Comparison of ENCODE assay signal across 22 cellular contexts in the genomic region with DNA sequence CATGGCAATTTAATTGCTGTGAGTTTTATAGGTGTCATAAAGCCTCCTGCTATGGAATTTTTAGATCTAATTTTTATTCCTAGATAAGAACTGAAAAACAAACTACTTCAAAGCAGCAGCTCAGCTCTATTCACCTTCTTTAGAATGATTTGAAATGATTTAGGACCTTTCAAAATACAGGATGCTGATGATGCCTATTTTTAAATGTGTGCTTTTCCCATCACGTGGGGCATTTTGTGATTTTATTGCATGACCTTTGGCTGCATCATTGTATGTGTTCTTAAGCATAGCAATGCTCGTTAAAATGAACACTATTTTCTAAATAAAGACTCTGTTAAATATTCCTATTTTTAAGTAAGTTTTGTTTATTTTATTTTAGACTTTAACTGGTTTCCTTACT.
"Had no signal": no experiment of that assay in that cellular context is flagged by ENCODE, and none has a peak within 500 bp of the region (broad histone marks: within the 10 kb centered on the region; RNA-seq: fewer than 3 reads in every experiment).

No MANE protein-coding gene starts in this region.

- H3K27ac ChIP-seq: left lung, ovary, right atrium auricular region, right lobe of liver, stomach, testis, thyroid gland, transverse colon, upper lobe of left lung, vagina had no signal

- H3K4me1 ChIP-seq: left lung, right atrium auricular region, right lobe of liver, stomach, thyroid gland, transverse colon, upper lobe of left lung, vagina had no signal

- DNase-seq: hippocampal formation; islet precursor cell; left lung; mesendoderm; naive thymus-derived CD4-positive, alpha-beta T cell; ovary; right lobe of liver; stimulated activated CD4-positive, alpha-beta T cell treated with anti-CD3 and anti-CD28 coated beads, Interleukin-12 subunit alpha, Interleukin-12 subunit beta, amount 100 ng/mL, for 4 hours; stimulated activated CD4-positive, alpha-beta T cell treated with anti-CD3 and anti-CD28 coated beads, Interleukin-15, amount 100 ng/mL, for 24 hours; stimulated activated CD4-positive, alpha-beta T cell treated with anti-CD3 and anti-CD28 coated beads, Interleukin-2, amount 100 ng/mL, for 24 hours; stimulated activated CD4-positive, alpha-beta T cell treated with anti-CD3 and anti-CD28 coated beads, Interleukin-4, amount 100 ng/mL, for 1 hour; stimulated activated naive B cell treated with anti-CD40 and anti-IgM and Interleukin-4, amounts not matched to agents 10 μg/mL and 1 μg/mL and 100 μg/mL, for 72 hours; stimulated activated naive CD8-positive, alpha-beta T cell treated with anti-CD3 and anti-CD28 coated beads, Interleukin-15, Interleukin-2, amounts not matched to agents 100 U/mL and 50 U/mL, for 24 hours; stomach; testis; thyroid gland; transverse colon; upper lobe of left lung had no signal

- H3K36me3 ChIP-seq: left lung, ovary, right atrium auricular region, right lobe of liver, stomach, thyroid gland, transverse colon, upper lobe of left lung, vagina had no signal

- H3K27me3 ChIP-seq: left lung, ovary, right atrium auricular region, right lobe of liver, stomach, testis, thyroid gland, transverse colon, upper lobe of left lung, vagina had no signal

- H3K4me3 ChIP-seq: left lung, lung, ovary, right atrium auricular region, right lobe of liver, stomach, testis, thyroid gland, transverse colon, upper lobe of left lung, vagina had no signal

- H3K9me3 ChIP-seq: left lung, ovary, right atrium auricular region, right lobe of liver, stomach, testis, thyroid gland, transverse colon, upper lobe of left lung, vagina had no signal

- ATAC-seq: left lung; naive thymus-derived CD4-positive, alpha-beta T cell; natural killer cell treated with Interleukin-12 subunit alpha and Interleukin-12 subunit beta and Interleukin-15 and Interleukin-18, amount 100 ng/mL, for 72 hours; right lobe of liver; stimulated activated naive B cell treated with anti-CD40 and anti-IgM and Interleukin-4, amounts not matched to agents 10 μg/mL and 1 μg/mL and 100 μg/mL, for 72 hours; stimulated activated naive CD8-positive, alpha-beta T cell treated with anti-CD3 and anti-CD28 coated beads, Interleukin-15, Interleukin-2, amounts not matched to agents 100 U/mL and 50 U/mL, for 24 hours had no signal
